ENCODE assay signal across 22 cellular contexts in genomic region chr11:109954534-109954933, GRCh38.
"Had no signal": no experiment of that assay in that cellular context is flagged by ENCODE, and none has a peak within 500 bp of the region (broad histone marks: within the 10 kb centered on the region; RNA-seq: fewer than 3 reads in every experiment).

No MANE protein-coding gene starts in this region.

- H3K27ac ChIP-seq: ascending aorta, cardiac muscle cell had no signal

- H3K36me3 ChIP-seq: ascending aorta, cardiac muscle cell had no signal

- H3K27me3 ChIP-seq: ascending aorta, cardiac muscle cell had no signal

- H3K4me1 ChIP-seq: ascending aorta had no signal

- ATAC-seq: activated T-cell treated with anti-CD3 and anti-CD28 coated beads, Interleukin-2, amount 50 U/mL, for 72 hours; T-helper 17 cell; WTC11 had no signal

- H3K36me3 Mint-ChIP-seq: activated CD4-positive, alpha-beta memory T cell treated with anti-CD3 and anti-CD28 coated beads for 36 hours; brain; IgD-negative memory B cell had no signal

- H3K4me1 Mint-ChIP-seq: T-helper 17 cell had no signal

- H3K27ac Mint-ChIP-seq: activated CD4-positive, alpha-beta memory T cell treated with anti-CD3 and anti-CD28 coated beads for 36 hours; activated CD4-positive, alpha-beta T cell treated with anti-CD3 and anti-CD28 coated beads, Interleukin-2, amount 10 ng/mL, durations not matched to agents 7 days and 5 days; activated T-cell treated with anti-CD3 and anti-CD28 coated beads, Interleukin-2, amount 50 U/mL, for 72 hours; IgD-negative memory B cell; T-helper 17 cell; WTC11 had no signal

- H3K27me3 Mint-ChIP-seq: brain had no signal

- H3K4me3 ChIP-seq: ascending aorta, cardiac muscle cell had no signal

- H3K4me3 Mint-ChIP-seq: activated CD4-positive, alpha-beta memory T cell treated with anti-CD3 and anti-CD28 coated beads for 36 hours; activated CD4-positive, alpha-beta T cell treated with anti-CD3 and anti-CD28 coated beads, Interleukin-2, amount 10 ng/mL, durations not matched to agents 7 days and 5 days; activated T-cell treated with anti-CD3 and anti-CD28 coated beads, Interleukin-2, amount 50 U/mL, for 72 hours; brain; T-helper 17 cell; WTC11 had no signal

- DNase-seq: activated CD4-positive, alpha-beta memory T cell treated with anti-CD3 and anti-CD28 coated beads for 36 hours; activated CD4-positive, alpha-beta T cell treated with anti-CD3 and anti-CD28 coated beads, Interleukin-2, amount 10 ng/mL, durations not matched to agents 7 days and 5 days; activated CD4-positive, CD25-positive, alpha-beta regulatory T cell treated with anti-CD3 and anti-CD28 coated beads, Interleukin-2, amount 50 U/mL, for 72 hours; activated CD8-positive, alpha-beta memory T cell treated with anti-CD3 and anti-CD28 coated beads, Interleukin-2, amount 50 U/mL, for 4 hours; activated naive CD4-positive, alpha-beta T cell treated with anti-CD3 and anti-CD28 coated beads, Interleukin-2, amount 50 U/mL, for 16 hours; activated T-cell treated with anti-CD3 and anti-CD28 coated beads, Interleukin-2, amount 50 U/mL, for 72 hours; amniotic stem cell; KG1; NCI-H1105; NCI-H1436; NCI-H1694 treated with DMSO at 0.1 percent for 48 hours; NCI-H2029 treated with DMSO at 0.1 percent for 48 hours; NCI-H510A treated with DMSO at 0.1 percent for 48 hours; NCI-H69; SIG-M5; T-helper 17 cell; T-helper 9 cell had no signal

- H3K9me3 Mint-ChIP-seq: activated CD4-positive, alpha-beta memory T cell treated with anti-CD3 and anti-CD28 coated beads for 36 hours; activated CD4-positive, alpha-beta T cell treated with anti-CD3 and anti-CD28 coated beads, Interleukin-2, amount 10 ng/mL, durations not matched to agents 7 days and 5 days; activated T-cell treated with anti-CD3 and anti-CD28 coated beads, Interleukin-2, amount 50 U/mL, for 72 hours; IgD-negative memory B cell had no signal
